10 cellular contexts compared by ENCODE assay signal in the genomic region with DNA sequence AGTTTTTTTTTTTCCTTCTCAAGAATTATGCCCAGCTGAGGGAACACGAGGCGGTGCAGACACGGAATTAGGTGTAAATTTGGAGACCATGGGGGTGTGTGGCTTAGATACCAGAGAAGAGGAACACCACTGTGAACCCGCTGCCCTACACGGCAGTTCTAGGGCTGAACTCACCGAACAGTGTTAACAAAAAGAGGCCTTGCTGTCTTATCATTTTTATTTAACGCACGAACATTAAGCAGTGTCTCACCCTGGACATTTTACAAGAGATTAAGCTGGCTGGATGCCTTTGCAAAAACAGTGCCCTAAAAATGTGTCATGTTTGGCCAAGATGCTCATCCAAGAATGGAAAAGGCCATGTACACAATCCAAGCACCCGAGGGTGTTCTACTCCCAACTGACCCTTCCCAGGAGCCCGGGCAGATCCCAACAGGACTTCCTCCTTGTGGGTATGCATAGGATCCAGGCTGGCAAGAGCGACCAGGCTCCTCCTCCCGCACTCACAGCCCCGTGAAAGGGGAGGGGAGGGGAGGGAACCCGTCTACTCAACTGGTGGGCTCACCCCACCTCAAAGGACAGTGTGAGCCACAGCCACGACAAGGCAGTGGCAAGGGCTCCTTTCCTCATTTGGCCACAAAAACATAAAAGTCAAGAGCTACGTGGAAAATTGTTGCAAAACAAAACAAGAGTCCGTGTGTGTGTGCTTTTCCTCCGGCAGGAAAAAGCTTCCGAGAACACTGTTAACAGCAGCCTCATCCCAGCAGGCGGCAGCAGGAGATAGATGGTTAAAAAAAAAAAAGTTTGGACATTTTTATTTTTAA. TPM values are rescaled to one million over a fixed set of nuclear protein-coding genes. Genes with fewer than 3 reads are reported as not detected.
A peak's percentile ranks its signal among the peaks of the same experiment; 100 is the strongest.
DNase-seq lines count a peak whose midpoint lies in the region; ATAC-seq, FAIRE-seq and TF ChIP-seq lines count a peak whose summit lies in the region.
"Had no signal": no experiment of that assay in that cellular context is flagged by ENCODE, and none has a peak within 500 bp of the region (broad histone marks: within the 10 kb centered on the region; RNA-seq: fewer than 3 reads in every experiment).

No MANE protein-coding gene starts in this region.

- H3K27ac ChIP-seq in lower lobe of right lung (peak overlapping the region; percentile 56), transverse colon (peak overlapping the region; percentile 61 to 76 (median 71))

- ATAC-seq in lower lobe of right lung (peak; percentile 29 to 55), GM19035 (IDR thresholded peaks at IDR 0.05; ENCODE audit: unreplicated experiment) (no peak), GM18505 (IDR thresholded peaks at IDR 0.05; ENCODE audit: unreplicated experiment) (no peak)
- no peak for ATAC-seq in effector memory CD8-positive, alpha-beta T cell (replicated peaks)
- ATAC-seq: stimulated activated effector memory CD8-positive, alpha-beta T cell treated with anti-CD3 and anti-CD28 coated beads, Interleukin-12 subunit alpha, Interleukin-12 subunit beta, amount 100 ng/mL, for 72 hours had no signal

- peak overlapping the region; percentile 40 for H3K4me3 ChIP-seq in lower lobe of right lung
- peak overlapping the region in 2 of 4 donors; percentile 12 to 33 for H3K4me3 ChIP-seq in transverse colon

- H3K27me3 ChIP-seq in lower lobe of right lung (ENCODE audit: low read depth) (no peaks in the 10 kb centered on the region), transverse colon (no peaks in the 10 kb centered on the region)

- intact Hi-C loops in lower lobe of right lung (cut with DNase I) (no loop called here), transverse colon (cut with DNase I; ENCODE audit: low total_unique reads) (no loop called here)

- no peaks in the 10 kb centered on the region for H3K9me3 Mint-ChIP-seq in chondrocyte (ENCODE audit: low read depth)
- H3K9me3 Mint-ChIP-seq in effector memory CD8-positive, alpha-beta T cell = no peaks in the 10 kb centered on the region
- H3K9me3 Mint-ChIP-seq: stimulated activated effector memory CD8-positive, alpha-beta T cell treated with anti-CD3 and anti-CD28 coated beads, Interleukin-12 subunit alpha, Interleukin-12 subunit beta, amount 100 ng/mL, for 72 hours had no signal

- in situ Hi-C loops in transverse colon (cut with MboI; ENCODE audit: low pct_ligation_motif_present in 1 of 4, low pct_unique_long_range_greater_than_20kb in 1 of 4, low sequenced_read_pairs in 3 of 4) = loop anchor here in 1 of 4 donors (25.0 kb wide), 1 partner anchor 179 kb away; no protein-coding TSS in a partner anchor

- H3K36me3 Mint-ChIP-seq in chondrocyte (ENCODE audit: low read depth) = no peaks in the 10 kb centered on the region
- no peaks in the 10 kb centered on the region for H3K36me3 Mint-ChIP-seq in effector memory CD8-positive, alpha-beta T cell (ENCODE audit: insufficient read depth)
- H3K36me3 Mint-ChIP-seq: stimulated activated effector memory CD8-positive, alpha-beta T cell treated with anti-CD3 and anti-CD28 coated beads, Interleukin-12 subunit alpha, Interleukin-12 subunit beta, amount 100 ng/mL, for 72 hours had no signal

- peaks cover 33% of the 10 kb centered on the region for H3K4me1 Mint-ChIP-seq in chondrocyte (ENCODE audit: low read depth)
- H3K4me1 Mint-ChIP-seq in effector memory CD8-positive, alpha-beta T cell (ENCODE audit: low read depth in 2 of 2) = no peaks in the 10 kb centered on the region

- H3K9me3 ChIP-seq in lower lobe of right lung = no peaks in the 10 kb centered on the region
- H3K9me3 ChIP-seq in transverse colon = no peaks in the 10 kb centered on the region

- H3K27me3 Mint-ChIP-seq in chondrocyte (ENCODE audit: low read depth) = no peaks in the 10 kb centered on the region
- peaks cover 54 to 73% of the 10 kb centered on the region in 2 donors for H3K27me3 Mint-ChIP-seq in effector memory CD8-positive, alpha-beta T cell

- H3K36me3 ChIP-seq in lower lobe of right lung (no peaks in the 10 kb centered on the region), transverse colon (no peaks in the 10 kb centered on the region)

- peak overlapping the region; percentile 60 for H3K27ac Mint-ChIP-seq in chondrocyte (ENCODE audit: unreplicated experiment)
- H3K27ac Mint-ChIP-seq in effector memory CD8-positive, alpha-beta T cell = no peak overlapping the region
- H3K27ac Mint-ChIP-seq: stimulated activated effector memory CD8-positive, alpha-beta T cell treated with anti-CD3 and anti-CD28 coated beads, Interleukin-12 subunit alpha, Interleukin-12 subunit beta, amount 100 ng/mL, for 72 hours had no signal

- WGBS in transverse colon (ENCODE audit: low coverage in 1 of 2), 2 donors = 45 to 64% methylated on average over 7 to 20 of the region's 20 CpGs

- no peak for FAIRE-seq in HTR-8/SVneo (lab: Jason Lieb, UNC)

- TF ChIP-seq POLR2A in transverse colon (IDR thresholded peaks at IDR 0.05) (no peak), GM18505 (IDR thresholded peaks at IDR 0.05; ENCODE audit: borderline replicate concordance, extremely low read depth, insufficient read depth, insufficient read length) (no peak)

- DNase-seq in chondrocyte (ENCODE audit: low spot score) (no peak), lower lobe of right lung (no peak), transverse colon (no peak), HTR-8/SVneo (ENCODE audit: insufficient read length, low spot score) (no peak)
- DNase-seq in effector memory CD8-positive, alpha-beta T cell = no peak
- DNase-seq: NCI-H1436 treated with DMSO at 0.1 percent for 48 hours had no signal

- peak; percentile 41; the same call in 1 of the 2 replicates for TF ChIP-seq CTCF in LNCAP (IDR thresholded peaks at IDR 0.05)
- peak; percentile 76 for TF ChIP-seq CTCF in chondrocyte (IDR thresholded peaks at IDR 0.05)
- peak; percentile 20 for TF ChIP-seq CTCF in lower lobe of right lung (IDR thresholded peaks at IDR 0.05)
- peak in 2 of 5 experiments; percentile 15 to 28 for TF ChIP-seq CTCF in transverse colon (IDR thresholded peaks at IDR 0.05)

- H3K4me3 Mint-ChIP-seq in chondrocyte (ENCODE audit: unreplicated experiment) = peak overlapping the region; percentile 63
- H3K4me3 Mint-ChIP-seq in effector memory CD8-positive, alpha-beta T cell = no peak overlapping the region
- H3K4me3 Mint-ChIP-seq: stimulated activated effector memory CD8-positive, alpha-beta T cell treated with anti-CD3 and anti-CD28 coated beads, Interleukin-12 subunit alpha, Interleukin-12 subunit beta, amount 100 ng/mL, for 72 hours had no signal

- TF ChIP-seq EP300 in transverse colon (IDR thresholded peaks at IDR 0.05; ENCODE audit: low read depth) = no peak

- H3K4me1 ChIP-seq in lower lobe of right lung (peaks cover 46% of the 10 kb centered on the region), transverse colon (peaks cover 0 to 21% (median 6%) of the 10 kb centered on the region in 4 donors)

RNA-seq across cellular contexts. Expression of a gene that starts 20.3 kb away (rescaled TPM):
- total RNA-seq in chondrocyte (8.9 to 18.2 TPM (median 18.1 TPM) in 3 replicates), lower lobe of right lung (23.8 TPM), transverse colon (10 to 100 TPM in 1 of 4 donors, 1 to 10 TPM in 3; 3.0 to 15.7 (median 7.4) TPM)

RNA-seq across cellular contexts. Expression of a gene that starts 54.3 kb away (rescaled TPM):
- 4.9 to 9.2 TPM (median 7.8 TPM) in 3 replicates for total RNA-seq in chondrocyte
- total RNA-seq in lower lobe of right lung = 6.6 TPM
- total RNA-seq in transverse colon = 10 to 100 TPM in 2 of 4 donors, 1 to 10 TPM in 2; 6.4 to 88.4 (median 21.1) TPM

Comparison
In these comparisons a context has a peak if more than half of its experiments do, and no peak if none do; other contexts are left out.
1. ATAC-seq: peak in lower lobe of right lung (2 of 2); none in GM19035 (single experiment), effector memory CD8-positive, alpha-beta T cell (single experiment) and GM18505 (single experiment).